2 cellular contexts compared by ENCODE assay signal in genomic region chr19:1853295-1854031, GRCh38.
TF ChIP-seq lines count a peak whose summit lies in the region.

No MANE protein-coding gene starts in this region.

TF ChIP-seq in PFSK-1, 5 proteins besides CTCF, POLR2A, EP300 and RAD21 (continued from another document):
- TF ChIP-seq REST (IDR thresholded peaks at IDR 0.05; ENCODE audit: insufficient read depth in 1 of 2, low read depth in 2 of 2, low read length in 2 of 2), result no peak

TF ChIP-seq in neural cell, 6 proteins besides CTCF, POLR2A, EP300 and RAD21 (continued from another document):
- no peak for TF ChIP-seq REST (IDR thresholded peaks at IDR 0.05; ENCODE audit: borderline replicate concordance)
